ENCODE assay signal across 1 cellular context in genomic region chr10:130135676-130136213, GRCh38.
TF ChIP-seq lines count a peak whose summit lies in the region.

No MANE protein-coding gene starts in this region.

TF ChIP-seq in K562, 482 proteins besides CTCF, POLR2A, EP300 and RAD21 (continued from another document):
- no peak for TF ChIP-seq ZBTB5 (IDR thresholded peaks at IDR 0.05)
- no peak for TF ChIP-seq MEF2A (IDR thresholded peaks at IDR 0.05; ENCODE audit: control insufficient read depth, low read depth, low read length)
- no peak for TF ChIP-seq FOXK2 (conservative IDR thresholded peaks at IDR 0.05 in 1 of 2, IDR thresholded peaks at IDR 0.05 in 1 of 2; ENCODE audit: low read depth in 2 of 2)
- TF ChIP-seq GATAD2A (IDR thresholded peaks at IDR 0.05) = no peak
- TF ChIP-seq, protein P1, sequence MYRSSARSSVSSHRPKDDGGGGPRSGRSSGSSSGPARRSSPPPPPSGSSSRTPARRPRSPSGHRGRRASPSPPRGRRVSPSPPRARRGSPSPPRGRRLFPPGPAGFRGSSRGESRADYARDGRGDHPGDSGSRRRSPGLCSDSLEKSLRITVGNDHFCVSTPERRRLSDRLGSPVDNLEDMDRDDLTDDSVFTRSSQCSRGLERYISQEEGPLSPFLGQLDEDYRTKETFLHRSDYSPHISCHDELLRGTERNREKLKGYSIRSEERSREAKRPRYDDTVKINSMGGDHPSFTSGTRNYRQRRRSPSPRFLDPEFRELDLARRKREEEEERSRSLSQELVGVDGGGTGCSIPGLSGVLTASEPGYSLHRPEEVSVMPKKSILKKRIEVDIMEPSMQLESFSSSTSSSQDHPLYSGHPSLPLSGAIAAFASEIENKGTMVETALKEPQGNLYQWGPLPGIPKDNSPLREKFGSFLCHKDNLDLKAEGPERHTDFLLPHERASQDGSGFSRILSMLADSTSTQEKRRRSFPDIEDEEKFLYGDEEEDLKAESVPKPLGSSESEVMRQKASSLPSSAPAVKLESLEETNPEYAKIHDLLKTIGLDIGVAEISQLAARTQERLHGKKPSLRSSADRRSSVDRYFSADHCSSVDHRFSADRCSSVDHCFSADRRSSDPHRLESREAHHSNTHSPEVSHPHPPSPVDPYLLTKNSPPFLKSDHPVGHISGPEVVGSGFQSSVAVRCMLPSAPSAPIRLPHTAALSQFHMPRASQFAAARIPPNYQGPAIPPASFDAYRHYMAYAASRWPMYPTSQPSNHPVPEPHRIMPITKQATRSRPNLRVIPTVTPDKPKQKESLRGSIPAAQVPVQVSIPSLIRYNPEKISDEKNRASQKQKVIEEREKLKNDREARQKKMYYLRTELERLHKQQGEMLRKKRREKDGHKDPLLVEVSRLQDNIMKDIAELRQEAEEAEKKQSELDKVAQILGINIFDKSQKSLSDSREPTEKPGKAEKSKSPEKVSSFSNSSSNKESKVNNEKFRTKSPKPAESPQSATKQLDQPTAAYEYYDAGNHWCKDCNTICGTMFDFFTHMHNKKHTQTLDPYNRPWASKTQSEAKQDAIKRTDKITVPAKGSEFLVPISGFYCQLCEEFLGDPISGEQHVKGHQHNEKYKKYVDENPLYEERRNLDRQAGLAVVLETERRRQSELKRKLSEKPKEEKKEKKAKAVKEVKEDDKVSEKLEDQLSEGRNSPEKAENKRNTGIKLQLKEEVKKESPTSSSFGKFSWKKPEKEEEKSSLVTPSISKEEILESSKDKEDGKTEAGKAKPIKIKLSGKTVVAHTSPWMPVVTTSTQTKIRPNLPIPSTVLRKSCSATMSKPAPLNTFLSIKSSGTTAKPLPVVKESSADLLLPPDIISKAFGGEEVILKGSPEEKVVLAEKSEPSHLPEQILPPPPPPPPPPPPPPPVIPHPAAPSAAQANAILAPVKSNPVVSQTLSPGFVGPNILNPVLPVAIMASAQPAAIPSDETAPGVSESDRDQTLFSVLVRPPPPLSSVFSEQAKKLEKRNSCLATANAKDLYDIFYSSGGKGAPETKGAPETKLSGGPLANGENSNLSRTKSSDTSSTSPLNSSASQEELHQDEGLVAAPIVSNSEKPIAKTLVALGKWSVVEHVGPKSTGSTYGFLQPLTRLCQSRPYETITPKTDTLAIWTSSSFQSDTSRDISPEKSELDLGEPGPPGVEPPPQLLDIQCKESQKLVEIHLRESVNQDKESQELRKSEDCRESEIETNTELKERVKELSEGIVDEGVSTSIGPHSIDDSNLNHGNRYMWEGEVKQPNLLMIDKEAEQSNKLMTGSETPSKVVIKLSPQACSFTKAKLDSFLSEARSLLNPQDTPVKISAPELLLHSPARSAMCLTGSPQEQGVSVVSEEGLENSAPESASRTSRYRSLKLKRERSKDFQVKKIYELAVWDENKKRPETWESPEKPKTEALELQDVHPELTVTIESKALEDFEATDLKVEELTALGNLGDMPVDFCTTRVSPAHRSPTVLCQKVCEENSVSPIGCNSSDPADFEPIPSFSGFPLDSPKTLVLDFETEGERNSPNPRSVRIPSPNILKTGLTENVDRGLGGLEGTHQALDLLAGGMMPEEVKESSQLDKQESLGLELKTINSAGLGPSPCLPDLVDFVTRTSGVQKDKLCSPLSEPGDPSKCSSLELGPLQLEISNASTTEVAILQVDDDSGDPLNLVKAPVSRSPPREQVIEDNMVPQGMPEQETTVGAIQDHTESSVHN (IDR thresholded peaks at IDR 0.05; ENCODE audit: borderline replicate concordance in 1 of 2, low read depth in 1 of 2) = no peak
- TF ChIP-seq PHF20 (IDR thresholded peaks at IDR 0.05; ENCODE audit: partially characterized antibody) = no peak
- no peak for TF ChIP-seq POLR2G (IDR thresholded peaks at IDR 0.05; ENCODE audit: low read depth, low read length)
TF ChIP-seq in K562: peak in this region for 0.
